ENCODE assay signal across 27 cellular contexts in genomic region chr2:242013771-242014170, GRCh38.
"Had no signal": no experiment of that assay in that cellular context is flagged by ENCODE, and none has a peak within 500 bp of the region (broad histone marks: within the 10 kb centered on the region; RNA-seq: fewer than 3 reads in every experiment).

No MANE protein-coding gene starts in this region.

- H3K36me3 ChIP-seq: esophagus squamous epithelium, ovary, sigmoid colon, spleen, thoracic aorta, tibial nerve, upper lobe of right lung, uterus had no signal

- H3K27me3 ChIP-seq: ovary, sigmoid colon, tibial nerve, uterus had no signal

- H3K27ac Mint-ChIP-seq: effector memory CD8-positive, alpha-beta T cell; immature natural killer cell; natural killer cell; stimulated activated memory B cell treated with anti-CD40 and anti-IgM and Interleukin-4, amounts not matched to agents 10 μg/mL and 1 μg/mL and 100 μg/mL, for 72 hours had no signal

- H3K27me3 Mint-ChIP-seq: stimulated activated memory B cell treated with anti-CD40 and anti-IgM and Interleukin-4, amounts not matched to agents 10 μg/mL and 1 μg/mL and 100 μg/mL, for 72 hours had no signal

- H3K36me3 Mint-ChIP-seq: immature natural killer cell; natural killer cell; stimulated activated memory B cell treated with anti-CD40 and anti-IgM and Interleukin-4, amounts not matched to agents 10 μg/mL and 1 μg/mL and 100 μg/mL, for 72 hours had no signal

- H3K9me3 Mint-ChIP-seq: central memory CD8-positive, alpha-beta T cell; effector memory CD8-positive, alpha-beta T cell; immature natural killer cell; natural killer cell; stimulated activated memory B cell treated with anti-CD40 and anti-IgM and Interleukin-4, amounts not matched to agents 10 μg/mL and 1 μg/mL and 100 μg/mL, for 72 hours had no signal

- H3K4me3 ChIP-seq: esophagus squamous epithelium, lung, ovary, psoas muscle, sigmoid colon, skin epidermis, spleen, thoracic aorta, tibial nerve, upper lobe of right lung, uterus had no signal

- H3K4me1 ChIP-seq: esophagus squamous epithelium, psoas muscle, sigmoid colon, upper lobe of right lung, uterus had no signal

- DNase-seq: cortex of kidney; effector memory CD8-positive, alpha-beta T cell; erythroblast; esophagus squamous epithelium; foreskin melanocyte; hypothalamus; immature natural killer cell; kidney glomerular epithelial cell; mesenchymal stem cell; midbrain; natural killer cell; occipital lobe; psoas muscle; stimulated activated CD4-positive, alpha-beta T cell treated with anti-CD3 and anti-CD28 coated beads, Interleukin-4, amount 100 ng/mL, for 4 hours; stimulated activated naive CD8-positive, alpha-beta T cell treated with anti-CD3 and anti-CD28 coated beads, Interleukin-15, Interleukin-2, amounts not matched to agents 100 U/mL and 50 U/mL, for 24 hours; substantia nigra; upper lobe of right lung had no signal

- H3K27ac ChIP-seq: esophagus squamous epithelium, psoas muscle, sigmoid colon, skin epidermis, spleen, thoracic aorta, upper lobe of right lung, uterus had no signal

- ATAC-seq: effector memory CD8-positive, alpha-beta T cell; psoas muscle; stimulated activated memory B cell treated with anti-CD40 and anti-IgM and Interleukin-4, amounts not matched to agents 10 μg/mL and 1 μg/mL and 100 μg/mL, for 72 hours; stimulated activated naive CD8-positive, alpha-beta T cell treated with anti-CD3 and anti-CD28 coated beads, Interleukin-15, Interleukin-2, amounts not matched to agents 100 U/mL and 50 U/mL, for 24 hours had no signal

- H3K4me3 Mint-ChIP-seq: central memory CD8-positive, alpha-beta T cell; effector memory CD8-positive, alpha-beta T cell; immature natural killer cell; natural killer cell; stimulated activated memory B cell treated with anti-CD40 and anti-IgM and Interleukin-4, amounts not matched to agents 10 μg/mL and 1 μg/mL and 100 μg/mL, for 72 hours had no signal

- H3K9me3 ChIP-seq: esophagus squamous epithelium, ovary, psoas muscle, sigmoid colon, thoracic aorta, tibial nerve, upper lobe of right lung, uterus had no signal
